ENCODE assay signal across 9 cellular contexts in genomic region chr21:33383056-33383888, GRCh38.
DNase-seq lines count a peak whose midpoint lies in the region; ATAC-seq and FAIRE-seq lines count a peak whose summit lies in the region.
"Had no signal": no experiment of that assay in that cellular context is flagged by ENCODE, and none has a peak within 500 bp of the region (broad histone marks: within the 10 kb centered on the region; RNA-seq: fewer than 3 reads in every experiment).

No MANE protein-coding gene starts in this region.

- in situ Hi-C loops in ACHN (cut with HindIII; ENCODE audit: low pct_ligation_motif_present, low pct_unique_long_range_greater_than_20kb, low sequenced_read_pairs) = no loop called here

- ATAC-seq in HG03432 (IDR thresholded peaks at IDR 0.05; ENCODE audit: unreplicated experiment) = peak; percentile 82

- DNase-seq in ACHN = peak; percentile 72
- DNase-seq in GM19239 (ENCODE audit: insufficient read length, low spot score) = no peak
- peak; percentile 92 for DNase-seq in SW480 (ENCODE audit: low spot score)
- peak; percentile 84 for DNase-seq in amniotic epithelial cell (ENCODE audit: low read depth)
- peak; percentile 44 to 64 for DNase-seq in stimulated activated CD4-positive, alpha-beta T cell treated with anti-CD3 and anti-CD28 coated beads, Interleukin-4, amount 100 ng/mL, for 48 hours (ENCODE audit: low read depth in 2 of 2)
- DNase-seq in cerebellar cortex (ENCODE audit: low spot score) = no peak

- H3K27me3 ChIP-seq in layer of hippocampus (ENCODE audit: control insufficient read depth, insufficient read depth, low read length) = no peaks in the 10 kb centered on the region

- peak; percentile 95 for FAIRE-seq in GM19239 (lab: Jason Lieb, UNC)

- H3K27ac ChIP-seq in layer of hippocampus (ENCODE audit: low read depth, low read length) = peak overlapping the region; percentile 8
- H3K27ac ChIP-seq: C4-2B had no signal

Comparison
In these comparisons a context has a peak if more than half of its experiments do, and no peak if none do; other contexts are left out.
1. DNase-seq: peak in ACHN (single experiment), SW480 (single experiment), amniotic epithelial cell (single experiment) and stimulated activated CD4-positive, alpha-beta T cell treated with anti-CD3 and anti-CD28 coated beads, Interleukin-4, amount 100 ng/mL, for 48 hours (2 of 2); none in GM19239 (single experiment) and cerebellar cortex (single experiment).